ENCODE assay signal across 7 cellular contexts in the genomic region with DNA sequence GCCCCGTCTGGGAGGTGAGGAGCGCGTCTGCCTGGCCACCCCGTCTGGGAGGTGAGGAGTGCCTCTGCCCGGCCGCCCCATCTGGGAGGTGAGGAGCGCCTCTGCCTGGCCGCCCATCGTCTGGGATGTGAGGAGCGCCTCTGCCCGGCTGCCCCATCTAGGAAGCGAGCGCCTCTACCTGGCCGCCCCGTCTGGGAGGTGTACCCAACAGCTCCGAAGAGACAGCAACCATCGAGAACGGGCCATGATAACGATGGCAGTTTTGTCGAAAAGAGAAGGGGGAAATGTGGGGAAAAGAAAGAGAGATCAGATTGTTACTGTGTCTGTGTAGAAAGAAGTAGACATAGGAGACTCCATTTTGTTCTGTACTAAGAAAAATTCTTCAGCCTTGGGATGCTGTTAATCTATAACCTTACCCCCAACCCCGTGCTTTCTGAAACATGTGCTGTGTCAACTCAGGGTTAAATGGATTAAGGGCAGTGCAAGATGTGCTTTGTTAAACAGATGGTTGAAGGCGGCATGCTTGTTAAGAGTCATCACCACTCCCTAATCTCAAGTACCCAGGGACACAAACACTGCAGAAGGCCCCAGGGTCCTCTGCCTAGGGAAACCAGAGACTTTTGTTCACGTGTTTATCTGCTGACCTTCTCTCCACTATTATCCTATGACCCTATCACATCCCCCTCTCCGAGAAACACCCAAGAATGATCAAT.
DNase-seq lines count a peak whose midpoint lies in the region; ATAC-seq and TF ChIP-seq lines count a peak whose summit lies in the region.
"Not testable (repeated sequence)": the region's sequence is repeated elsewhere in the genome, so short reads cannot be mapped to it uniquely, and the experiment has no call there.

No MANE protein-coding gene starts in this region.

- not testable (repeated sequence) for H3K4me3 Mint-ChIP-seq in glutamatergic neuron (ENCODE audit: unreplicated experiment)

- H3K4me3 ChIP-seq in WERI-Rb-1 (ENCODE audit: low read depth, low read length); lower lobe of right lung: not testable (repeated sequence)

- peaks cover 15% of the 10 kb centered on the region for H3K9me3 ChIP-seq in WERI-Rb-1 (ENCODE audit: severe bottlenecking)
- not testable (repeated sequence) for H3K9me3 ChIP-seq in lower lobe of right lung

- H3K4me1 ChIP-seq in lower lobe of right lung: not testable (repeated sequence)

- peak; percentile 7 for DNase-seq in DMS 273 (lab: John Stamatoyannopoulos, UW; ENCODE audit: unreplicated experiment)
- DNase-seq in NCI-H2171 treated with DMSO at 0.1 percent for 48 hours (lab: John Stamatoyannopoulos, UW): peak; percentile 58
- DNase-seq in NCI-H82 (lab: John Stamatoyannopoulos, UW): peak; percentile 95
- DNase-seq in WERI-Rb-1: peak; percentile 63
- DNase-seq in glutamatergic neuron: not testable (repeated sequence)
- DNase-seq in left ventricle myocardium superior: peak; percentile 23
- peak; percentile 42 for DNase-seq in lower lobe of right lung

- peak overlapping the region; percentile 38 for H3K27ac Mint-ChIP-seq in glutamatergic neuron (ENCODE audit: unreplicated experiment)

- ATAC-seq in left ventricle myocardium superior, lower lobe of right lung: not testable (repeated sequence)

- not testable (repeated sequence) for H3K27me3 ChIP-seq in WERI-Rb-1 (ENCODE audit: insufficient read depth, low read depth, severe bottlenecking); lower lobe of right lung (ENCODE audit: low read depth)

- peaks cover 14% of the 10 kb centered on the region for H3K9me3 Mint-ChIP-seq in glutamatergic neuron (ENCODE audit: unreplicated experiment)

- not testable (repeated sequence) for H3K36me3 ChIP-seq in WERI-Rb-1, lower lobe of right lung

- not testable (repeated sequence) for H3K27me3 Mint-ChIP-seq in glutamatergic neuron (ENCODE audit: unreplicated experiment)

- H3K36me3 Mint-ChIP-seq in glutamatergic neuron (ENCODE audit: unreplicated experiment): peaks cover 20% of the 10 kb centered on the region

- H3K4me1 Mint-ChIP-seq in glutamatergic neuron (ENCODE audit: low read depth, unreplicated experiment): not testable (repeated sequence)

- H3K27ac ChIP-seq in WERI-Rb-1: peak overlapping the region; percentile 77
- H3K27ac ChIP-seq in lower lobe of right lung: not testable (repeated sequence)

- TF ChIP-seq CTCF in WERI-Rb-1 (IDR thresholded peaks at IDR 0.05; ENCODE audit: low read depth, low read length); glutamatergic neuron (IDR thresholded peaks at IDR 0.05; ENCODE audit: partially characterized antibody, unreplicated experiment); lower lobe of right lung (IDR thresholded peaks at IDR 0.05): not testable (repeated sequence)

- intact Hi-C loops in left ventricle myocardium superior (cut with micrococcal nuclease); lower lobe of right lung (cut with DNase I): not testable (repeated sequence)
